ENCODE assay signal across 8 cellular contexts in genomic region chr19:57280165-57280912, GRCh38. TPM values are rescaled to one million over a fixed set of nuclear protein-coding genes. Genes with fewer than 3 reads are reported as not detected.
A peak's percentile ranks its signal among the peaks of the same experiment; 100 is the strongest.
DNase-seq lines count a peak whose midpoint lies in the region; ATAC-seq, FAIRE-seq and TF ChIP-seq lines count a peak whose summit lies in the region.

Gene ZNF460, plus strand, starts transcription at chr19:57280485. Its CDS starts 322 bp downstream, at chr19:57280807.

- peak within 1 kb of the TSS; percentile 99 for H3K27ac ChIP-seq in keratinocyte (ENCODE audit: control insufficient read depth, insufficient read depth, low read length)

- peak within 1 kb of the TSS; percentile 95 for H3K4me2 ChIP-seq in keratinocyte (ENCODE audit: control insufficient read depth, extremely low read depth, insufficient read depth, low read depth, low read length)

- H2AFZ ChIP-seq in keratinocyte (ENCODE audit: control insufficient read depth, low read length), result peak within 1 kb of the TSS; percentile 76

- peak; percentile 98 for DNase-seq in AG10803 (ENCODE audit: low read depth)
- peak; percentile 85 for DNase-seq in NCI-H345 treated with DMSO at 0.1 percent for 48 hours (lab: John Stamatoyannopoulos, UW; ENCODE audit: unreplicated experiment)
- peak; percentile 91 for DNase-seq in activated CD4-positive, CD25-positive, alpha-beta regulatory T cell treated with anti-CD3 and anti-CD28 coated beads, Interleukin-2, amount 50 U/mL, for 16 hours (ENCODE audit: low read depth, low spot score)
- peak; percentile 77 to 92 for DNase-seq in cerebellar nuclear complex (lab: John Stamatoyannopoulos, UW)
- DNase-seq in keratinocyte (ENCODE audit: low read depth, low spot score), result peak; percentile 78
- peak; percentile 90 to 96 for DNase-seq in stimulated activated CD4-positive, alpha-beta T cell treated with anti-CD3 and anti-CD28 coated beads, Interleukin-15, amount 100 ng/mL, for 1 hour (ENCODE audit: low read depth in 1 of 2, low spot score in 1 of 2)

- no peaks in the 10 kb centered on the region for H3K9me1 ChIP-seq in keratinocyte (ENCODE audit: control insufficient read depth, extremely low read depth, insufficient read depth, low read length)

- dilution Hi-C loops in keratinocyte (cut with MboI; ENCODE audit: extremely low pct_ligation_motif_present, low sequenced_read_pairs), result no loop called here

- H3K79me2 ChIP-seq in keratinocyte (ENCODE audit: control insufficient read depth, insufficient read depth, low read length), result peaks cover 49% of the 10 kb centered on the region

- H3K36me3 ChIP-seq in keratinocyte (ENCODE audit: control insufficient read depth in 2 of 2, extremely low read depth in 1 of 2, insufficient read depth in 2 of 2, low read length in 2 of 2), result peaks cover 8 to 21% of the 10 kb centered on the region in 2 experiments

- H3K4me3 ChIP-seq in AG10803 (ENCODE audit: low read length) (peak within 1 kb of the TSS; percentile 96), keratinocyte (ENCODE audit: control insufficient read depth in 2 of 3, extremely low read depth in 1 of 3, insufficient read depth in 2 of 3, low read depth in 1 of 3, low read length in 3 of 3) (peak within 1 kb of the TSS; percentile 70 to 81 (median 71))

- H3K4me1 ChIP-seq in keratinocyte (ENCODE audit: control insufficient read depth, extremely low read depth, insufficient read depth, low read length), result peaks cover 38% of the 10 kb centered on the region

- peaks cover 11% of the 10 kb centered on the region for H4K20me1 ChIP-seq in keratinocyte (ENCODE audit: control insufficient read depth, extremely low read depth, insufficient read depth, low read length)

- H3K27me3 ChIP-seq in keratinocyte (ENCODE audit: control insufficient read depth, extremely low read depth, insufficient read depth, low read length), result no peaks in the 10 kb centered on the region

- peak within 1 kb of the TSS; percentile 99 for H3K9ac ChIP-seq in keratinocyte (ENCODE audit: control insufficient read depth, extremely low read depth, insufficient read depth, low read length)

- peak; percentile 65 for FAIRE-seq in keratinocyte (lab: Jason Lieb, UNC)

- TF ChIP-seq CTCF in AG10803 (conservative IDR thresholded peaks at IDR 0.05; ENCODE audit: low read length) (no peak), keratinocyte (optimal IDR thresholded peaks at IDR 0.05 in 1 of 3, IDR thresholded peaks at IDR 0.05 in 1 of 3, conservative IDR thresholded peaks at IDR 0.05 in 1 of 3; ENCODE audit: extremely low read depth in 1 of 3, insufficient read depth in 2 of 3, low read length in 3 of 3) (no peak)

- ATAC-seq in GM19035 (IDR thresholded peaks at IDR 0.05; ENCODE audit: unreplicated experiment), result peak; percentile 69
- ATAC-seq in HG03342 (IDR thresholded peaks at IDR 0.05; ENCODE audit: unreplicated experiment), result peak; percentile 81

- no peaks in the 10 kb centered on the region for H3K9me3 ChIP-seq in keratinocyte (ENCODE audit: control insufficient read depth, low read depth, low read length)

RNA-seq across cellular contexts. Expression of gene ZNF460, which starts in this region (rescaled TPM):
- polyA plus RNA-seq in keratinocyte, result 10.3 to 16.9 TPM (median 15.2 TPM) in 3 replicates
- 10.3 TPM for polyA plus RNA-seq in keratinocyte (2011; ENCODE audit: low read depth)
- 4.2 and 5.9 TPM in 2 replicates for polyA plus RNA-seq in keratinocyte (2011; cell fraction: cytosol; rRNA removed)
- polyA plus RNA-seq in keratinocyte (2011; cell fraction: nucleus; rRNA removed), result 42.5 and 43.0 TPM in 2 replicates
- 2.1 and 10.8 TPM in 2 replicates for polyA plus RNA-seq in keratinocyte (2012; ENCODE audit: low replicate concordance)
- 99.8 to 260 TPM (median 199 TPM) in 3 replicates for polyA minus RNA-seq in keratinocyte
- polyA minus RNA-seq in keratinocyte (2011; cell fraction: cytosol; rRNA and poly(A)+ RNA removed), result 67.9 TPM
- 228 and 328 TPM in 2 replicates for polyA minus RNA-seq in keratinocyte (2011; cell fraction: nucleus; rRNA and poly(A)+ RNA removed)

Comparison
In these comparisons a context has a peak if more than half of its experiments do, and no peak if none do; other contexts are left out.
1. Peak in every context shown above with its lines: DNase-seq, ATAC-seq, H3K4me3 ChIP-seq and H3K27ac ChIP-seq.